ENCODE assay signal across 22 cellular contexts in genomic region chr5:168962323-168962722, GRCh38.
DNase-seq lines count a peak whose midpoint lies in the region; ATAC-seq and TF ChIP-seq lines count a peak whose summit lies in the region.
"Had no signal": no experiment of that assay in that cellular context is flagged by ENCODE, and none has a peak within 500 bp of the region (broad histone marks: within the 10 kb centered on the region; RNA-seq: fewer than 3 reads in every experiment).

No MANE protein-coding gene starts in this region.

- no peak for TF ChIP-seq RAD21 in SK-N-SH (IDR thresholded peaks at IDR 0.05; ENCODE audit: low read length)

- no peaks in the 10 kb centered on the region for H3K9me3 ChIP-seq in SK-N-SH
- H3K9me3 ChIP-seq in smooth muscle cell (replicated peaks; ENCODE audit: low read depth) = no peaks in the 10 kb centered on the region
- H3K9me3 ChIP-seq in endodermal cell (ENCODE audit: control insufficient read depth, low read length) = no peaks in the 10 kb centered on the region
- no peaks in the 10 kb centered on the region for H3K9me3 ChIP-seq in heart right ventricle
- H3K9me3 ChIP-seq: A549 had no signal

- ATAC-seq in HG03280 (IDR thresholded peaks at IDR 0.05; ENCODE audit: unreplicated experiment) = no peak
- no peak for ATAC-seq in natural killer cell
- no peak for ATAC-seq in heart right ventricle
- ATAC-seq: A549 had no signal

- no peak overlapping the region for H2AFZ ChIP-seq in SK-N-SH (ENCODE audit: low read depth)
- H2AFZ ChIP-seq in smooth muscle cell (ENCODE audit: low read depth) = no peak overlapping the region

- TF ChIP-seq CTCF in BJ (IDR thresholded peaks at IDR 0.05; ENCODE audit: insufficient read depth, low read depth, low read length) (no peak), SK-N-SH (IDR thresholded peaks at IDR 0.05) (no peak), fibroblast of mammary gland (conservative IDR thresholded peaks at IDR 0.05; ENCODE audit: control insufficient read depth, insufficient read depth, low read depth, low read length) (no peak), smooth muscle cell (IDR thresholded peaks at IDR 0.05; ENCODE audit: borderline replicate concordance, insufficient read depth, poor library complexity, severe bottlenecking) (no peak), endodermal cell (conservative IDR thresholded peaks at IDR 0.05) (no peak), natural killer cell (IDR thresholded peaks at IDR 0.05) (no peak), heart right ventricle (IDR thresholded peaks at IDR 0.05) (no peak)

- H3K9me3 Mint-ChIP-seq in endodermal cell = no peaks in the 10 kb centered on the region
- no peaks in the 10 kb centered on the region for H3K9me3 Mint-ChIP-seq in natural killer cell
- H3K9me3 Mint-ChIP-seq: H9 had no signal

- WGBS in SK-N-SH (ENCODE audit: low lambda C conversion rate) = 61% methylated on average over 4 of the region's 4 CpGs
- WGBS in smooth muscle cell (ENCODE audit: low lambda C conversion rate) = 35% methylated on average over 4 of the region's 4 CpGs
- WGBS in endodermal cell (ENCODE audit: insufficient coverage in 1 of 2, insufficient read length in 1 of 2), 2 experiments = 87% methylated on average over 4 of the region's 4 CpGs; no CpG with 5 or more reads in 1 of the 2 experiments
- WGBS in heart right ventricle, 2 donors = 76 to 84% methylated on average over 4 of the region's 4 CpGs

- CTCF ChIA-PET in BJ (lab: Yijun Ruan, JAX) (interaction anchor here (0.7 to 1.3 kb wide), 3 partner anchors 13 to 15 kb away, joined by 3 to 5 read pairs (median 4); no protein-coding TSS in a partner anchor), SK-N-SH (lab: Yijun Ruan, JAX) (interaction anchor here (0.6 to 2.0 kb wide), 4 partner anchors 9 to 361 kb away, joined by 3 to 8 read pairs (median 4); no protein-coding TSS in a partner anchor)

- peaks cover 7% of the 10 kb centered on the region for H3K27me3 Mint-ChIP-seq in endodermal cell (ENCODE audit: insufficient read depth)
- H3K27me3 Mint-ChIP-seq in natural killer cell (ENCODE audit: low read depth in 2 of 2) = peaks cover 0 to 6% of the 10 kb centered on the region in 2 donors

- peaks cover 2% of the 10 kb centered on the region for H3K4me1 Mint-ChIP-seq in endodermal cell
- peaks cover 0 to 6% of the 10 kb centered on the region in 2 donors for H3K4me1 Mint-ChIP-seq in natural killer cell

- intact Hi-C loops in natural killer cell (cut with micrococcal nuclease) (no loop called here), heart right ventricle (cut with DNase I) (no loop called here)

- TF ChIP-seq EP300 in SK-N-SH (IDR thresholded peaks at IDR 0.05; ENCODE audit: borderline replicate concordance in 1 of 2, low read depth in 1 of 2, low read length in 1 of 2) = no peak

- H4K20me1 ChIP-seq in SK-N-SH (ENCODE audit: insufficient read depth) = no peaks in the 10 kb centered on the region
- H4K20me1 ChIP-seq in smooth muscle cell (ENCODE audit: low read depth) = no peaks in the 10 kb centered on the region

- no peaks in the 10 kb centered on the region for H3K79me2 ChIP-seq in SK-N-SH (ENCODE audit: insufficient read depth)
- H3K79me2 ChIP-seq in smooth muscle cell (ENCODE audit: low read depth) = no peaks in the 10 kb centered on the region

- H3K36me3 ChIP-seq in BJ (ENCODE audit: control insufficient read depth, insufficient read depth, low read length) (no peaks in the 10 kb centered on the region), SK-N-SH (replicated peaks in 1 of 2; ENCODE audit: control insufficient read depth in 1 of 2, insufficient read depth in 2 of 2, low read length in 1 of 2) (peaks cover 0 to 15% of the 10 kb centered on the region in 2 experiments), smooth muscle cell (ENCODE audit: low read depth) (no peaks in the 10 kb centered on the region), endodermal cell (ENCODE audit: control insufficient read depth, insufficient read depth, low read length) (no peaks in the 10 kb centered on the region), heart right ventricle (no peaks in the 10 kb centered on the region)

- H3K27me3 ChIP-seq in BJ (ENCODE audit: control insufficient read depth, insufficient read depth, low read length) (no peaks in the 10 kb centered on the region), SK-N-SH (ENCODE audit: insufficient read depth) (no peaks in the 10 kb centered on the region), smooth muscle cell (ENCODE audit: low read depth) (no peaks in the 10 kb centered on the region), endodermal cell (ENCODE audit: control insufficient read depth, insufficient read depth, low read length, poor library complexity, severe bottlenecking) (peaks cover 42% of the 10 kb centered on the region), heart right ventricle (peaks cover 0 to 2% (median 0%) of the 10 kb centered on the region in 7 donors)

- H3K27ac Mint-ChIP-seq in endodermal cell (no peak overlapping the region), natural killer cell (no peak overlapping the region)
- H3K27ac Mint-ChIP-seq: H9 had no signal

- DNase-seq in BJ (ENCODE audit: low read depth) (peak; percentile 37), SK-N-SH (no peak), fibroblast of mammary gland (ENCODE audit: low read depth) (peak; percentile 27), smooth muscle cell (lab: John Stamatoyannopoulos, UW; ENCODE audit: unreplicated experiment) (no peak), endodermal cell (no peak), natural killer cell (no peak), heart right ventricle (no peak)
- DNase-seq: AML-193, DMS 273 treated with DMSO at 0.1 percent for 48 hours, H9, MV-4-11, NCI-H1417, NCI-H187 treated with DMSO at 0.1 percent for 48 hours, NCI-H226, NCI-H524, NCI-H82, OCI-M1, Right ventricle myocardium superior had no signal

- H3K9me2 ChIP-seq in SK-N-SH = no peaks in the 10 kb centered on the region

- H3K4me3 ChIP-seq in BJ (ENCODE audit: low read depth, low read length) = no peak overlapping the region
- H3K4me3 ChIP-seq in SK-N-SH (ENCODE audit: low read depth in 2 of 2, low read length in 1 of 2) = no peak overlapping the region
- H3K4me3 ChIP-seq in fibroblast of mammary gland (ENCODE audit: control insufficient read depth, low read depth, low read length) = no peak overlapping the region
- no peak overlapping the region for H3K4me3 ChIP-seq in smooth muscle cell
- H3K4me3 ChIP-seq in endodermal cell (ENCODE audit: low read length) = no peak overlapping the region
- H3K4me3 ChIP-seq in heart right ventricle = no peak overlapping the region
- H3K4me3 ChIP-seq: A549 had no signal

- H3K4me2 ChIP-seq in SK-N-SH (no peak overlapping the region), smooth muscle cell (peak overlapping the region; percentile 25)
- H3K4me2 ChIP-seq: A549, KMS-11 had no signal

- POLR2A ChIA-PET in BJ (lab: Charles Lee) (interaction anchor here (0.6 to 0.7 kb wide), 4 partner anchors 42 to 792 kb away, joined by 3 to 5 read pairs (median 4); no protein-coding TSS in a partner anchor), SK-N-SH (lab: Yijun Ruan, JAX) (no interaction called here)

- H3K36me3 Mint-ChIP-seq in endodermal cell (ENCODE audit: low read depth) = no peaks in the 10 kb centered on the region
- no peaks in the 10 kb centered on the region for H3K36me3 Mint-ChIP-seq in natural killer cell

- H3K9ac ChIP-seq in SK-N-SH (no peak overlapping the region), smooth muscle cell (ENCODE audit: low read depth) (no peak overlapping the region), endodermal cell (ENCODE audit: extremely low read depth, low read length, poor library complexity, severe bottlenecking) (no peak overlapping the region)
- H3K9ac ChIP-seq: KMS-11 had no signal

- H3K4me3 Mint-ChIP-seq in endodermal cell = no peak overlapping the region
- no peak overlapping the region for H3K4me3 Mint-ChIP-seq in natural killer cell
- H3K4me3 Mint-ChIP-seq: H9 had no signal

- no peak overlapping the region for H3K27ac ChIP-seq in SK-N-SH (ENCODE audit: low read depth in 2 of 2, low read length in 1 of 2)
- no peak overlapping the region for H3K27ac ChIP-seq in smooth muscle cell (ENCODE audit: low read depth)
- H3K27ac ChIP-seq in endodermal cell (ENCODE audit: low read depth, low read length) = no peak overlapping the region
- H3K27ac ChIP-seq in heart right ventricle = no peak overlapping the region
- H3K27ac ChIP-seq: A549, HL-60, KMS-11 had no signal

- H3F3A ChIP-seq in SK-N-SH (replicated peaks; ENCODE audit: insufficient read depth) (no peaks in the 10 kb centered on the region), smooth muscle cell (ENCODE audit: low read depth) (no peaks in the 10 kb centered on the region)

- H3K4me1 ChIP-seq in SK-N-SH (ENCODE audit: control insufficient read depth in 1 of 2, insufficient read depth in 2 of 2, low read depth in 1 of 2, low read length in 1 of 2) (peaks cover 0 to 8% of the 10 kb centered on the region in 2 experiments; a peak in 1 of 4 replicates), smooth muscle cell (ENCODE audit: low read depth) (no peaks in the 10 kb centered on the region), endodermal cell (ENCODE audit: control insufficient read depth, insufficient read depth, low read length) (no peaks in the 10 kb centered on the region), heart right ventricle (no peaks in the 10 kb centered on the region)
- H3K4me1 ChIP-seq: A549 had no signal

TF ChIP-seq in SK-N-SH, 30 proteins besides CTCF, POLR2A, EP300 and RAD21 (continues in another document):
- no peak for TF ChIP-seq SIN3A (IDR thresholded peaks at IDR 0.05; ENCODE audit: borderline replicate concordance, low read depth, low read length)
- TF ChIP-seq GATA2 (CRISPR knock-in tag; IDR thresholded peaks at IDR 0.05) = no peak
- TF ChIP-seq SMC3 (IDR thresholded peaks at IDR 0.05; ENCODE audit: low read depth, low read length) = no peak
- peak; percentile 46; the same call in 1 of the 2 replicates for TF ChIP-seq PBX3 (IDR thresholded peaks at IDR 0.05)
- TF ChIP-seq CHD2 (IDR thresholded peaks at IDR 0.05; ENCODE audit: low read length, partially characterized antibody) = no peak
- TF ChIP-seq FOXM1 (IDR thresholded peaks at IDR 0.05; ENCODE audit: low read depth) = no peak
- peak; percentile 71 for TF ChIP-seq TCF12 (IDR thresholded peaks at IDR 0.05)
- no peak for TF ChIP-seq TAF1 (IDR thresholded peaks at IDR 0.05; ENCODE audit: borderline replicate concordance, low read depth, low read length)
- TF ChIP-seq MEF2A (IDR thresholded peaks at IDR 0.05; ENCODE audit: borderline replicate concordance, low read depth) = peak; percentile 19; the same call in 1 of the 2 replicates

Comparison
In these comparisons a context has a peak if more than half of its experiments do, and no peak if none do; other contexts are left out.
1. DNase-seq: peak in BJ (single experiment) and fibroblast of mammary gland (single experiment); none in SK-N-SH (single experiment), smooth muscle cell (single experiment), endodermal cell (single experiment), natural killer cell (single experiment) and heart right ventricle (0 of 2).